In genomic region chrX:119186763-119187162, GRCh38 we compare ENCODE assay signal across 36 cellular contexts. TPM values are rescaled to one million over a fixed set of nuclear protein-coding genes. Genes with fewer than 3 reads are reported as not detected.
"Had no signal": no experiment of that assay in that cellular context is flagged by ENCODE, and none has a peak within 500 bp of the region (broad histone marks: within the 10 kb centered on the region; RNA-seq: fewer than 3 reads in every experiment).

No MANE protein-coding gene starts in this region.

- H3K4me2 ChIP-seq: neural progenitor cell had no signal

- FAIRE-seq: endometrium, frontal cortex had no signal

- H3K36me3 ChIP-seq: ascending aorta, cardiac muscle cell, colonic mucosa, neural progenitor cell, transverse colon, vagina had no signal

- DNase-seq: activated CD4-positive, alpha-beta memory T cell treated with anti-CD3 and anti-CD28 coated beads for 36 hours; activated CD4-positive, alpha-beta T cell treated with anti-CD3 and anti-CD28 coated beads, Interleukin-2, amount 10 ng/mL, durations not matched to agents 24 days and 14 days; activated CD4-positive, CD25-positive, alpha-beta regulatory T cell treated with anti-CD3 and anti-CD28 coated beads, Interleukin-2, amount 50 U/mL, for 72 hours; activated CD8-positive, alpha-beta memory T cell treated with anti-CD3 and anti-CD28 coated beads, Interleukin-2, amount 50 U/mL, for 4 hours; activated effector memory CD4-positive, alpha-beta T cell treated with anti-CD3 and anti-CD28 coated beads, Interleukin-2, amount 50 U/mL, for 16 hours; activated naive CD4-positive, alpha-beta T cell treated with anti-CD3 and anti-CD28 coated beads for 36 hours; activated naive CD8-positive, alpha-beta T cell treated with anti-CD3 and anti-CD28 coated beads, Interleukin-2, amount 10 ng/mL, durations not matched to agents 7 days and 5 days; activated T-cell treated with anti-CD3 and anti-CD28 coated beads, Interleukin-2, amount 50 U/mL, for 1 hour; cerebellar nuclear complex; colonic mucosa; effector CD8-positive, alpha-beta T cell; islet precursor cell; midbrain; naive thymus-derived CD4-positive, alpha-beta T cell; stimulated activated CD4-positive, alpha-beta T cell treated with anti-CD3 and anti-CD28 coated beads, Interleukin-12 subunit alpha, Interleukin-12 subunit beta, amount 100 ng/mL, for 4 hours; stimulated activated CD4-positive, alpha-beta T cell treated with anti-CD3 and anti-CD28 coated beads, Interleukin-4, amount 100 ng/mL, for 1 hour; stimulated activated naive CD8-positive, alpha-beta T cell treated with anti-CD3 and anti-CD28 coated beads, Interleukin-15, Interleukin-2, amounts not matched to agents 100 U/mL and 50 U/mL, for 24 hours; testis; transverse colon had no signal

- H3K36me3 Mint-ChIP-seq: activated CD4-positive, alpha-beta memory T cell treated with anti-CD3 and anti-CD28 coated beads for 36 hours; activated naive CD8-positive, alpha-beta T cell treated with anti-CD3 and anti-CD28 coated beads, Interleukin-2, amount 10 ng/mL, durations not matched to agents 7 days and 5 days; brain; naive thymus-derived CD4-positive, alpha-beta T cell; neural progenitor cell had no signal

- ATAC-seq: naive thymus-derived CD4-positive, alpha-beta T cell; sciatic nerve; stimulated activated naive CD8-positive, alpha-beta T cell treated with anti-CD3 and anti-CD28 coated beads, Interleukin-15, Interleukin-2, amounts not matched to agents 100 U/mL and 50 U/mL, for 24 hours had no signal

- H3K4me1 Mint-ChIP-seq: activated CD4-positive, alpha-beta T cell treated with anti-CD3 and anti-CD28 coated beads, Interleukin-2, amount 10 ng/mL, durations not matched to agents 24 days and 14 days; activated naive CD8-positive, alpha-beta T cell treated with anti-CD3 and anti-CD28 coated beads, Interleukin-2, amount 10 ng/mL, durations not matched to agents 7 days and 5 days; naive thymus-derived CD4-positive, alpha-beta T cell; neural progenitor cell had no signal

- H3K4me3 ChIP-seq: ascending aorta, cardiac muscle cell, colonic mucosa, neural progenitor cell, skin epidermis, transverse colon, vagina had no signal

- H3K27ac Mint-ChIP-seq: activated CD4-positive, alpha-beta memory T cell treated with anti-CD3 and anti-CD28 coated beads for 36 hours; activated CD4-positive, alpha-beta T cell treated with anti-CD3 and anti-CD28 coated beads, Interleukin-2, amount 10 ng/mL, durations not matched to agents 24 days and 14 days; activated naive CD4-positive, alpha-beta T cell treated with anti-CD3 and anti-CD28 coated beads for 36 hours; activated naive CD8-positive, alpha-beta T cell treated with anti-CD3 and anti-CD28 coated beads, Interleukin-2, amount 10 ng/mL, durations not matched to agents 7 days and 5 days; activated T-helper 1 cell treated with anti-CD3 and anti-CD28 coated beads, Interleukin-12 subunit alpha, Interleukin-12 subunit beta, Interleukin-2, Interleukin-4 antibody, amounts not matched to agents 30 ng/mL and 10 ng/mL and 1 ng/mL, durations not matched to agents 14 hours and 24 hours and 36 hours; brain; naive thymus-derived CD4-positive, alpha-beta T cell; neural progenitor cell had no signal

- H3K4me3 Mint-ChIP-seq: activated CD4-positive, alpha-beta memory T cell treated with anti-CD3 and anti-CD28 coated beads for 36 hours; activated CD4-positive, alpha-beta T cell treated with anti-CD3 and anti-CD28 coated beads, Interleukin-2, amount 10 ng/mL, durations not matched to agents 24 days and 14 days; activated naive CD4-positive, alpha-beta T cell treated with anti-CD3 and anti-CD28 coated beads for 36 hours; activated naive CD8-positive, alpha-beta T cell treated with anti-CD3 and anti-CD28 coated beads, Interleukin-2, amount 10 ng/mL, durations not matched to agents 7 days and 5 days; activated T-helper 1 cell treated with anti-CD3 and anti-CD28 coated beads, Interleukin-12 subunit alpha, Interleukin-12 subunit beta, Interleukin-2, Interleukin-4 antibody, amounts not matched to agents 30 ng/mL and 10 ng/mL and 1 ng/mL, durations not matched to agents 14 hours and 24 hours and 36 hours; brain; naive thymus-derived CD4-positive, alpha-beta T cell; neural progenitor cell had no signal

- H3K9me3 ChIP-seq: ascending aorta, colonic mucosa, testis, transverse colon, vagina had no signal

- H3K9me3 Mint-ChIP-seq: activated CD4-positive, alpha-beta memory T cell treated with anti-CD3 and anti-CD28 coated beads for 36 hours; activated CD4-positive, alpha-beta T cell treated with anti-CD3 and anti-CD28 coated beads, Interleukin-2, amount 10 ng/mL, durations not matched to agents 24 days and 14 days; activated naive CD4-positive, alpha-beta T cell treated with anti-CD3 and anti-CD28 coated beads for 36 hours; activated naive CD8-positive, alpha-beta T cell treated with anti-CD3 and anti-CD28 coated beads, Interleukin-2, amount 10 ng/mL, durations not matched to agents 7 days and 5 days; activated T-helper 1 cell treated with anti-CD3 and anti-CD28 coated beads, Interleukin-12 subunit alpha, Interleukin-12 subunit beta, Interleukin-2, Interleukin-4 antibody, amounts not matched to agents 30 ng/mL and 10 ng/mL and 1 ng/mL, durations not matched to agents 14 hours and 24 hours and 36 hours; naive thymus-derived CD4-positive, alpha-beta T cell; neural progenitor cell had no signal

- H3K4me1 ChIP-seq: ascending aorta, colonic mucosa, neural progenitor cell, testis, transverse colon, vagina had no signal

- H3K27me3 ChIP-seq: ascending aorta, cardiac muscle cell, colonic mucosa, neural progenitor cell, testis, transverse colon, vagina had no signal

- H3K9ac ChIP-seq: neural progenitor cell had no signal

- H2AFZ ChIP-seq: neural progenitor cell had no signal

- H3K27ac ChIP-seq: ascending aorta, cardiac muscle cell, colonic mucosa, neural progenitor cell, skin epidermis, testis, transverse colon, vagina had no signal

- H3K27me3 Mint-ChIP-seq: activated CD4-positive, alpha-beta memory T cell treated with anti-CD3 and anti-CD28 coated beads for 36 hours had no signal

RNA-seq across cellular contexts. Expression of gene KIAA1210, which starts 59.2 kb away (rescaled TPM):
- total RNA-seq: activated CD4-positive, alpha-beta memory T cell treated with anti-CD3 and anti-CD28 coated beads for 36 hours; activated CD4-positive, alpha-beta T cell treated with anti-CD3 and anti-CD28 coated beads, Interleukin-2, amount 10 ng/mL, durations not matched to agents 24 days and 14 days; activated CD8-positive, alpha-beta memory T cell treated with anti-CD3 and anti-CD28 coated beads for 36 hours; activated naive CD4-positive, alpha-beta T cell treated with anti-CD3 and anti-CD28 coated beads for 36 hours; activated naive CD8-positive, alpha-beta T cell treated with anti-CD3 and anti-CD28 coated beads, Interleukin-2, amount 10 ng/mL, durations not matched to agents 7 days and 5 days; activated T-helper 1 cell treated with anti-CD3 and anti-CD28 coated beads, Interleukin-12 subunit alpha, Interleukin-12 subunit beta, Interleukin-2, Interleukin-4 antibody, amounts not matched to agents 30 ng/mL and 10 ng/mL and 1 ng/mL, durations not matched to agents 14 hours and 24 hours and 36 hours; cardiac muscle cell; colonic mucosa; dermis microvascular lymphatic vessel endothelial cell; epithelial cell of proximal tubule; naive thymus-derived CD4-positive, alpha-beta T cell; osteoblast; posterior vena cava; renal cortical epithelial cell; T-helper 1 cell treated with Interleukin-12 subunit alpha and Interleukin-12 subunit beta and Interleukin-4 antibody, amounts not matched to agents 30 ng/mL and 1 ng/mL, for 36 hours; transverse colon; vagina had no signal
- polyA plus RNA-seq: cardiac muscle cell; naive thymus-derived CD4-positive, alpha-beta T cell had no signal
